ENCODE assay signal across 7 cellular contexts in the genomic region with DNA sequence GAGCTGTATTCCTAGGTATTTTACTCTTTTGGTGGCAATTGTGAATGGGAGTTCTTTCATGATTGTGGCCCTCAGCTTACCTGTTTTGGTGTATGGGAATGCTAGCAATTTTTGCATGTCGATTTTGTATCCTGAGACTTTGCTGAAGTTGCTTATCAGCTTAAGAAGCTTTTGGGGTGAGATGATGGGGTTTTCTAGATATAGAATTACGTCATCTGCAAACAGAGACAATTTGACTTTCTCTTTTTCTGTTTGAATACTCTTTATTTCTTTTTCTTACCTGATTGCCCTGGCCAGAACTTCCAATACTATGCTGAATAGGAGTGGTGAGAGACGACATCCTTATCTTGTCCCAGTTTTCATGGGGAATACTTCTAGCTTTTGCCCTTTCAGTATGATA.
"Had no signal": no experiment of that assay in that cellular context is flagged by ENCODE, and none has a peak within 500 bp of the region (broad histone marks: within the 10 kb centered on the region; RNA-seq: fewer than 3 reads in every experiment).

No MANE protein-coding gene starts in this region.

- FAIRE-seq: G401.6, GM12891, GM12892, GM18507, GM19239 had no signal

- DNase-seq: GDM1, GF-D8 had no signal
